22 cellular contexts compared by ENCODE assay signal in the genomic region with DNA sequence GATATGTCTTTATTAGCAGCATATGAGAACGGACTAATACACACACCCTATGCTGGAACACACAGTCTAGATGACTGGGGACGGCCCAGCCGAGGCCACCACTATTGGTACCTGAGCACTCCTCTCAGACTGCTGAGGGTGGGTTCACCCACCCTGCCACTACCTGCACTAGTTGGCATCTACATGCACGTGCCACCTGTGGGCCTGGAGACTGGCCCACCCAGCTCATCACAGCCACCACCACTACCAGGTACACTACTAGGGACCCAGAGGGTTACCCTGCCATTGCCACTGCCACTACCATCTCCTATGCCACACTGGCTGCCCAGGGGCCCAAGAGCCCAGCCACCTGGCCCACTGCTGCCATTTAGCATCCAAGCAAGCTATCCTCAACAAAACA. TPM values are rescaled to one million over a fixed set of nuclear protein-coding genes. Genes with fewer than 3 reads are reported as not detected.
DNase-seq lines count a peak whose midpoint lies in the region; TF ChIP-seq lines count a peak whose summit lies in the region.
"Had no signal": no experiment of that assay in that cellular context is flagged by ENCODE, and none has a peak within 500 bp of the region (broad histone marks: within the 10 kb centered on the region; RNA-seq: fewer than 3 reads in every experiment).

No MANE protein-coding gene starts in this region.

- TF ChIP-seq CTCF in chondrocyte (IDR thresholded peaks at IDR 0.05), result no peak
- no peak for TF ChIP-seq CTCF in nephron progenitor cell (IDR thresholded peaks at IDR 0.05)
- TF ChIP-seq CTCF in spleen (IDR thresholded peaks at IDR 0.05 in 8 of 11, conservative IDR thresholded peaks at IDR 0.05 in 3 of 11), result no peak

- intact Hi-C loops in spleen (cut with DNase I; ENCODE audit: low total_unique reads), result no loop called here

- H3K36me3 Mint-ChIP-seq in chondrocyte (ENCODE audit: low read depth) (peaks cover 25% of the 10 kb centered on the region), nephron progenitor cell (ENCODE audit: low read depth) (peaks cover 77% of the 10 kb centered on the region)

- peaks cover 3 to 27% (median 17%) of the 10 kb centered on the region in 8 donors for H3K9me3 ChIP-seq in spleen

- H3K27me3 Mint-ChIP-seq in chondrocyte (ENCODE audit: low read depth) (no peaks in the 10 kb centered on the region), nephron progenitor cell (ENCODE audit: low read depth, poor library complexity) (peaks cover 4% of the 10 kb centered on the region)
- H3K27me3 Mint-ChIP-seq: CD4-positive, alpha-beta T cell had no signal

- H3K27ac Mint-ChIP-seq in chondrocyte (ENCODE audit: unreplicated experiment), result no peak overlapping the region
- peak overlapping the region; percentile 36 for H3K27ac Mint-ChIP-seq in nephron progenitor cell
- H3K27ac Mint-ChIP-seq: CD4-positive, alpha-beta T cell had no signal

- no peak for TF ChIP-seq POLR2A in spleen (IDR thresholded peaks at IDR 0.05)

- H3K9me3 Mint-ChIP-seq in chondrocyte (ENCODE audit: low read depth) (peaks cover 9% of the 10 kb centered on the region), nephron progenitor cell (peaks cover 57% of the 10 kb centered on the region)

- H3K4me3 Mint-ChIP-seq in chondrocyte (ENCODE audit: unreplicated experiment) (no peak overlapping the region), nephron progenitor cell (no peak overlapping the region)
- H3K4me3 Mint-ChIP-seq: CD4-positive, alpha-beta T cell had no signal

- peak; percentile 31 for DNase-seq in activated effector memory CD4-positive, alpha-beta T cell treated with anti-CD3 and anti-CD28 coated beads, Interleukin-2, amount 50 U/mL, for 16 hours
- DNase-seq in activated effector memory CD4-positive, alpha-beta T cell treated with Interleukin-2 at 50 U/mL for 16 hours, result no peak
- DNase-seq in chondrocyte (ENCODE audit: low spot score), result peak; percentile 56
- no peak for DNase-seq in nephron progenitor cell
- peak; percentile 29 for DNase-seq in spleen
- no peak for DNase-seq in amniotic stem cell (lab: John Stamatoyannopoulos, UW)
- no peak for DNase-seq in activated gamma-delta T cell (lab: John Stamatoyannopoulos, UW)
- DNase-seq in SKM-1 treated with dmso at 0.1 percent for 144 hours (lab: John Stamatoyannopoulos, UW; ENCODE audit: unreplicated experiment), result no peak
- DNase-seq: AML-193; CD4-positive, alpha-beta T cell; Kasumi-1; NCI-H1092 treated with DMSO at 0.1 percent for 48 hours; NCI-H1436; NCI-H187; NCI-H2081 treated with DMSO at 0.1 percent for 48 hours; NCI-H2171; NCI-H226; NCI-H510A; NCI-H69 had no signal

- H3K27ac ChIP-seq in spleen, result no peak overlapping the region
- H3K27ac ChIP-seq: A549; BLaER1 treated with 17β-estradiol and CSF1 and Interleukin-3, amounts not matched to agents 10 nM and 100 nM had no signal

- no peak overlapping the region for H3K4me3 ChIP-seq in spleen
- H3K4me3 ChIP-seq: A549; BLaER1 treated with 17β-estradiol and CSF1 and Interleukin-3, amounts not matched to agents 10 nM and 100 nM; K562 had no signal

- no peaks in the 10 kb centered on the region for H3K27me3 ChIP-seq in spleen (replicated peaks in 1 of 7)
- H3K27me3 ChIP-seq: BLaER1 treated with 17β-estradiol and CSF1 and Interleukin-3, amounts not matched to agents 10 nM and 100 nM had no signal

- H3K36me3 ChIP-seq in spleen, result peaks cover 0 to 34% (median 8%) of the 10 kb centered on the region in 6 donors

- H3K4me1 ChIP-seq in spleen, result no peaks in the 10 kb centered on the region
- H3K4me1 ChIP-seq: A549; BLaER1 treated with 17β-estradiol and CSF1 and Interleukin-3, amounts not matched to agents 10 nM and 100 nM had no signal

- H3K4me1 Mint-ChIP-seq in chondrocyte (ENCODE audit: low read depth) (no peaks in the 10 kb centered on the region), nephron progenitor cell (no peaks in the 10 kb centered on the region)

- 84 to 98% (median 96%) methylated on average over 4 of the region's 4 CpGs for WGBS in spleen, 5 donors

RNA-seq across cellular contexts. Expression of a gene that starts 32.5 kb away (rescaled TPM):
- 21.0 to 27.9 TPM (median 26.8 TPM) in 3 replicates for total RNA-seq in chondrocyte
- 10 to 100 TPM in 5 of 7 donors, 1 to 10 TPM in 2; 9.4 to 14.9 (median 11.1) TPM for total RNA-seq in spleen
- 1 to 10 TPM; 1.5 to 2.7 (median 1.5) TPM for polyA plus RNA-seq in spleen

Comparison
In these comparisons a context has a peak if more than half of its experiments do, and no peak if none do; other contexts are left out.
1. DNase-seq: peak in activated effector memory CD4-positive, alpha-beta T cell treated with anti-CD3 and anti-CD28 coated beads, Interleukin-2, amount 50 U/mL, for 16 hours (single experiment), chondrocyte (single experiment) and spleen (single experiment); none in activated effector memory CD4-positive, alpha-beta T cell treated with Interleukin-2 at 50 U/mL for 16 hours (single experiment), nephron progenitor cell (single experiment), amniotic stem cell (single experiment), activated gamma-delta T cell (single experiment) and SKM-1 treated with dmso at 0.1 percent for 144 hours (single experiment).